Comparison of ENCODE assay signal across 8 cellular contexts in genomic region chr6:24667378-24667803, GRCh38. TPM values are rescaled to one million over a fixed set of nuclear protein-coding genes. Genes with fewer than 3 reads are reported as not detected.
DNase-seq lines count a peak whose midpoint lies in the region; ATAC-seq and TF ChIP-seq lines count a peak whose summit lies in the region.

No MANE protein-coding gene starts in this region.

- POLR2A ChIA-PET in AG04450 (lab: Yijun Ruan, JAX), result no interaction called here

- H4K8ac ChIP-seq in mesendoderm (ENCODE audit: low read depth, low read length), result no peak overlapping the region

- DNase-seq in AG04450 (ENCODE audit: low read depth, low spot score) (no peak), NCI-H226 (peak; percentile 39), chondrocyte (ENCODE audit: low spot score) (no peak), mesendoderm (peak; percentile 22), vagina (ENCODE audit: extremely low spot score in 2 of 2) (no peak), GM10266 (ENCODE audit: extremely low spot score) (no peak)
- no peak for DNase-seq in activated effector memory CD4-positive, alpha-beta T cell treated with anti-CD3 and anti-CD28 coated beads, Interleukin-2, amount 50 U/mL, for 16 hours

- no peak for TF ChIP-seq CTCF in AG04450 (IDR thresholded peaks at IDR 0.05; ENCODE audit: low read depth, low read length)
- no peak for TF ChIP-seq CTCF in chondrocyte (IDR thresholded peaks at IDR 0.05)
- no peak for TF ChIP-seq CTCF in vagina (IDR thresholded peaks at IDR 0.05)
- TF ChIP-seq CTCF in GM10266 (IDR thresholded peaks at IDR 0.05; ENCODE audit: control insufficient read depth, insufficient read depth, low read depth, missing control alignments), result no peak

- no peak overlapping the region for H2BK120ac ChIP-seq in mesendoderm (ENCODE audit: low read depth, low read length)

- no peaks in the 10 kb centered on the region for H3K27me3 Mint-ChIP-seq in chondrocyte (ENCODE audit: low read depth)

- H3K9me3 ChIP-seq in AG04450 (ENCODE audit: control insufficient read depth, insufficient read depth, low read length), result peaks cover 5% of the 10 kb centered on the region; the same call in 1 of the 2 replicates
- no peaks in the 10 kb centered on the region for H3K9me3 ChIP-seq in vagina

- H2BK5ac ChIP-seq in mesendoderm (ENCODE audit: low read length), result peak overlapping the region; percentile 85

- H3K9ac ChIP-seq in mesendoderm (ENCODE audit: low read length), result peak overlapping the region; percentile 90

- H3K4me1 Mint-ChIP-seq in chondrocyte (ENCODE audit: low read depth), result peaks cover 32% of the 10 kb centered on the region

- intact Hi-C loops in vagina (cut with DNase I), result loop anchor here (2.0 kb wide), 1 partner anchor 53 kb away; no protein-coding TSS in a partner anchor

- no peak overlapping the region for H3K23ac ChIP-seq in mesendoderm (ENCODE audit: low read length)

- H4K5ac ChIP-seq in mesendoderm (ENCODE audit: low read length), result peak overlapping the region; percentile 72

- H3K56ac ChIP-seq in mesendoderm (ENCODE audit: low read length), result peak overlapping the region; percentile 93

- peak overlapping the region; percentile 75 for H3K18ac ChIP-seq in mesendoderm (ENCODE audit: low read length)

- H3K27me3 ChIP-seq in AG04450 (ENCODE audit: control insufficient read depth, insufficient read depth, low read length) (no peaks in the 10 kb centered on the region), mesendoderm (ENCODE audit: insufficient read depth, low read length, poor library complexity) (no peaks in the 10 kb centered on the region), vagina (no peaks in the 10 kb centered on the region)

- H3K27ac Mint-ChIP-seq in chondrocyte (ENCODE audit: unreplicated experiment), result peak overlapping the region; percentile 96

- H3K27ac ChIP-seq in AG04450 (ENCODE audit: low read depth, low read length) (peak overlapping the region; percentile 97), mesendoderm (ENCODE audit: low read depth, low read length) (peak overlapping the region; percentile 90), vagina (peak overlapping the region; percentile 91)

- no CpG with 5 or more reads among the region's 9 CpGs for WGBS in mesendoderm (ENCODE audit: extremely low coverage, insufficient coverage, low lambda C conversion rate)

- no peak for TF ChIP-seq POLR2A in vagina (IDR thresholded peaks at IDR 0.05)

- peak overlapping the region; percentile 94 for H3K4me3 Mint-ChIP-seq in chondrocyte (ENCODE audit: unreplicated experiment)

- H3K4me2 ChIP-seq in mesendoderm (ENCODE audit: low read length), result peak overlapping the region; percentile 68

- H3K4me3 ChIP-seq in AG04450 (ENCODE audit: low read depth, low read length) (peak overlapping the region; percentile 99), mesendoderm (ENCODE audit: low read length) (peak overlapping the region; percentile 75), vagina (peak overlapping the region; percentile 75 to 90)

- H3K4me1 ChIP-seq in mesendoderm (ENCODE audit: control insufficient read depth, low read depth, low read length) (no peaks in the 10 kb centered on the region), vagina (peaks cover 39% of the 10 kb centered on the region)

- H3K79me1 ChIP-seq in mesendoderm (ENCODE audit: low read length), result peaks cover 4% of the 10 kb centered on the region

- H3K4ac ChIP-seq in mesendoderm (ENCODE audit: low read depth, low read length), result no peak overlapping the region

- H3K36me3 ChIP-seq in mesendoderm (ENCODE audit: control insufficient read depth, insufficient read depth, low read length), result peaks cover under 1% of the 10 kb centered on the region
- H3K36me3 ChIP-seq in vagina, result peaks cover 0 to 6% of the 10 kb centered on the region in 2 donors

- peaks cover 10% of the 10 kb centered on the region for H3K36me3 Mint-ChIP-seq in chondrocyte (ENCODE audit: low read depth)

- H3K79me2 ChIP-seq in mesendoderm (ENCODE audit: control insufficient read depth, insufficient read depth, low read length), result peaks cover 15% of the 10 kb centered on the region

- no peak overlapping the region for H2BK15ac ChIP-seq in mesendoderm (replicated peaks; ENCODE audit: low read depth)

- peaks cover 10% of the 10 kb centered on the region for H3K9me3 Mint-ChIP-seq in chondrocyte (ENCODE audit: low read depth)

- no peak overlapping the region for H2AK5ac ChIP-seq in mesendoderm (ENCODE audit: low read length)

- ATAC-seq in GM18909 (IDR thresholded peaks at IDR 0.05; ENCODE audit: poor library complexity, unreplicated experiment), result peak; percentile 3

- CTCF ChIA-PET in AG04450 (lab: Charles Lee), result interaction anchor here (0.8 to 1.4 kb wide), 8 partner anchors 10 to 107 kb away, joined by 3 to 8 read pairs (median 3); partner anchors contain the start of gene GMNN

RNA-seq across cellular contexts. Expression of gene ACOT13, which starts 0.5 kb away (rescaled TPM):
- 43.8 and 50.3 TPM in 2 replicates for polyA plus RNA-seq in AG04450 (2011; rRNA removed)
- 4.5 and 10.3 TPM in 2 replicates for polyA minus RNA-seq in AG04450 (2011; rRNA and poly(A)+ RNA removed)
- total RNA-seq in chondrocyte (28.4 to 33.1 TPM (median 30.4 TPM) in 3 replicates), vagina (4.4 TPM)
- polyA plus RNA-seq in mesendoderm (2013, experiment 1 of 2), result 42.4 TPM
- polyA plus RNA-seq in mesendoderm (2013, experiment 2 of 2), result 44.9 TPM

RNA-seq across cellular contexts. Expression of gene TDP2, which starts 0.7 kb away (rescaled TPM):
- polyA plus RNA-seq in AG04450 (2011; rRNA removed), result 36.3 and 46.6 TPM in 2 replicates
- 19.9 and 21.2 TPM in 2 replicates for polyA minus RNA-seq in AG04450 (2011; rRNA and poly(A)+ RNA removed)
- total RNA-seq in chondrocyte (23.4 to 32.4 TPM (median 23.8 TPM) in 3 replicates), vagina (28.7 TPM)
- 45.3 TPM for polyA plus RNA-seq in mesendoderm (2013, experiment 1 of 2)
- 45.4 TPM for polyA plus RNA-seq in mesendoderm (2013, experiment 2 of 2)

RNA-seq across cellular contexts. Expression of gene KIAA0319, which starts 21.4 kb away (rescaled TPM):
- 0.01 TPM in 1 of 2 replicates, not detected in the other for polyA plus RNA-seq in AG04450 (2011; rRNA removed)
- not detected in 2 replicates for polyA minus RNA-seq in AG04450 (2011; rRNA and poly(A)+ RNA removed)
- total RNA-seq in chondrocyte, result 0.05 to 0.07 TPM (median 0.05 TPM) in 3 replicates
- 0.13 TPM for polyA plus RNA-seq in mesendoderm (2013, experiment 1 of 2)
- 0.14 TPM for polyA plus RNA-seq in mesendoderm (2013, experiment 2 of 2)
- 0.25 TPM for total RNA-seq in vagina

RNA-seq across cellular contexts. Expression of gene C6orf62, which starts 51.6 kb away (rescaled TPM):
- 76.4 and 111 TPM in 2 replicates for polyA plus RNA-seq in AG04450 (2011; rRNA removed)
- polyA minus RNA-seq in AG04450 (2011; rRNA and poly(A)+ RNA removed), result 71.2 and 96.7 TPM in 2 replicates
- total RNA-seq in chondrocyte (74.0 to 91.9 TPM (median 90.2 TPM) in 3 replicates), vagina (45.2 TPM)
- polyA plus RNA-seq in mesendoderm (2013, experiment 1 of 2), result 52.6 TPM
- polyA plus RNA-seq in mesendoderm (2013, experiment 2 of 2), result 51.9 TPM

Comparison
In these comparisons a context has a peak if more than half of its experiments do, and no peak if none do; other contexts are left out.
1. DNase-seq: peak in NCI-H226 (single experiment) and mesendoderm (single experiment); none in AG04450 (single experiment), chondrocyte (single experiment), vagina (0 of 2), GM10266 (single experiment) and activated effector memory CD4-positive, alpha-beta T cell treated with anti-CD3 and anti-CD28 coated beads, Interleukin-2, amount 50 U/mL, for 16 hours (single experiment).
2. Peak in every context shown above with its lines, with median percentiles within 50 percentile points of each other: H3K27ac ChIP-seq and H3K4me3 ChIP-seq.